Comparison of ENCODE assay signal across 2 cellular contexts in the genomic region with DNA sequence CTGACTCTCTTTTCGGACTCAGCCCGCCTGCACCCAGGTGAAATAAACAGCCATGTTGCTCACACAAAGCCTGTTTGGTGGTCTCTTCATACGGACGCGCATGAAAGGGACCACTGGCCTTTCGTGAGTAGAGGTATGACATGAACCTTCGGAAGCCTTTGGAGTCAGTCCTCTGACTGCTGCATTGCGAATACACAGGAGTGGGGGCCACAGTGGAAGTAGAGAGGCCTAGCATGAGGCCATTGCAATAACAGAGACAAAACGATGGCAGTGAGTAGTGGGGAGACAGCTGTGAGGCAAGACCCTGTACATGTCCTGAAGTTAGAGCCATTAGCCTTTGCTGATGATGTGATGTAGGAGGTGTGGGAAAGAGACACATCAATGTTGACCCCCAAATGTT.
TF ChIP-seq lines count a peak whose summit lies in the region.

No MANE protein-coding gene starts in this region.

TF ChIP-seq in IMR-90, 13 proteins besides CTCF, POLR2A, EP300 and RAD21:
- TF ChIP-seq MAZ (IDR thresholded peaks at IDR 0.05; ENCODE audit: borderline replicate concordance, low read depth, low read length) (no peak), RFX5 (IDR thresholded peaks at IDR 0.05; ENCODE audit: low read depth, low read length) (no peak), FOS (IDR thresholded peaks at IDR 0.05; ENCODE audit: low read depth, low read length) (no peak)
- TF ChIP-seq, protein P1, sequence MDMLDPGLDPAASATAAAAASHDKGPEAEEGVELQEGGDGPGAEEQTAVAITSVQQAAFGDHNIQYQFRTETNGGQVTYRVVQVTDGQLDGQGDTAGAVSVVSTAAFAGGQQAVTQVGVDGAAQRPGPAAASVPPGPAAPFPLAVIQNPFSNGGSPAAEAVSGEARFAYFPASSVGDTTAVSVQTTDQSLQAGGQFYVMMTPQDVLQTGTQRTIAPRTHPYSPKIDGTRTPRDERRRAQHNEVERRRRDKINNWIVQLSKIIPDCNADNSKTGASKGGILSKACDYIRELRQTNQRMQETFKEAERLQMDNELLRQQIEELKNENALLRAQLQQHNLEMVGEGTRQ (IDR thresholded peaks at IDR 0.05; ENCODE audit: low read depth, low read length) = no peak

TF ChIP-seq in H1, 55 proteins besides CTCF, POLR2A, EP300 and RAD21:
- TF ChIP-seq TBP (IDR thresholded peaks at IDR 0.05; ENCODE audit: low read depth, low read length) (no peak), SP4 (IDR thresholded peaks at IDR 0.05; ENCODE audit: low read length) (no peak), CBX5 (IDR thresholded peaks at IDR 0.05; ENCODE audit: low read depth, low read length) (no peak), NANOG (IDR thresholded peaks at IDR 0.05; ENCODE audit: insufficient read depth, low read depth, low read length, poor library complexity, severe bottlenecking) (no peak), SIRT6 (IDR thresholded peaks at IDR 0.05; ENCODE audit: low read length) (no peak), BCL11A (IDR thresholded peaks at IDR 0.05; ENCODE audit: low read depth in 2 of 2, low read length in 2 of 2) (no peak), BRCA1 (IDR thresholded peaks at IDR 0.05; ENCODE audit: low read depth, low read length) (no peak), EZH2 (IDR thresholded peaks at IDR 0.05; ENCODE audit: low read depth, low read length, severe bottlenecking) (no peak), NRF1 (IDR thresholded peaks at IDR 0.05; ENCODE audit: low read depth, low read length) (no peak), JUND (IDR thresholded peaks at IDR 0.05; ENCODE audit: low read length) (no peak), FOSL1 (IDR thresholded peaks at IDR 0.05; ENCODE audit: insufficient read depth, low read depth, low read length) (no peak)
- TF ChIP-seq, protein P2, sequence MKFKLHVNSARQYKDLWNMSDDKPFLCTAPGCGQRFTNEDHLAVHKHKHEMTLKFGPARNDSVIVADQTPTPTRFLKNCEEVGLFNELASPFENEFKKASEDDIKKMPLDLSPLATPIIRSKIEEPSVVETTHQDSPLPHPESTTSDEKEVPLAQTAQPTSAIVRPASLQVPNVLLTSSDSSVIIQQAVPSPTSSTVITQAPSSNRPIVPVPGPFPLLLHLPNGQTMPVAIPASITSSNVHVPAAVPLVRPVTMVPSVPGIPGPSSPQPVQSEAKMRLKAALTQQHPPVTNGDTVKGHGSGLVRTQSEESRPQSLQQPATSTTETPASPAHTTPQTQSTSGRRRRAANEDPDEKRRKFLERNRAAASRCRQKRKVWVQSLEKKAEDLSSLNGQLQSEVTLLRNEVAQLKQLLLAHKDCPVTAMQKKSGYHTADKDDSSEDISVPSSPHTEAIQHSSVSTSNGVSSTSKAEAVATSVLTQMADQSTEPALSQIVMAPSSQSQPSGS (IDR thresholded peaks at IDR 0.05; ENCODE audit: low read length) = no peak
